In genomic region chr9:136729144-136729543, GRCh38 we compare ENCODE assay signal across 8 cellular contexts. TPM values are rescaled to one million over a fixed set of nuclear protein-coding genes. Genes with fewer than 3 reads are reported as not detected.
DNase-seq lines count a peak whose midpoint lies in the region; ATAC-seq, FAIRE-seq and TF ChIP-seq lines count a peak whose summit lies in the region.

No MANE protein-coding gene starts in this region.

- H3K4me2 ChIP-seq in PC-9 (peak overlapping the region; percentile 98), endothelial cell of umbilical vein (ENCODE audit: insufficient read depth, low read length) (peak overlapping the region; percentile 53)

- TF ChIP-seq POLR2A in endothelial cell of umbilical vein (IDR thresholded peaks at IDR 0.05; ENCODE audit: low read depth, low read length) = no peak

- ATAC-seq in psoas muscle = no peak
- ATAC-seq in HG03439 (IDR thresholded peaks at IDR 0.05; ENCODE audit: unreplicated experiment) = no peak
- ATAC-seq in HG03097 (IDR thresholded peaks at IDR 0.05; ENCODE audit: low FRiP score, unreplicated experiment) = no peak

- no peaks in the 10 kb centered on the region for H3K9me1 ChIP-seq in endothelial cell of umbilical vein (replicated peaks; ENCODE audit: control insufficient read depth, extremely low read depth, insufficient read depth, low read length)

- dilution Hi-C loops in endothelial cell of umbilical vein (cut with MboI; ENCODE audit: extremely low pct_ligation_motif_present, low sequenced_read_pairs) = no loop called here

- H3K9me2 ChIP-seq in PC-9 (ENCODE audit: insufficient read depth) = no peaks in the 10 kb centered on the region

- H3K9ac ChIP-seq in endothelial cell of umbilical vein (replicated peaks; ENCODE audit: extremely low read depth, insufficient read depth, low read length) = no peak overlapping the region

- CTCF ChIA-PET in PC-9 (lab: Charles Lee) = interaction anchor here (1.0 kb wide), 1 partner anchor 13 kb away, joined by 3 read pairs; the partner anchor contains the start of gene LCN10
- CTCF ChIA-PET in endothelial cell of umbilical vein (lab: Charles Lee) = interaction anchor here (1.1 to 3.6 kb wide), 9 partner anchors 10 to 49 kb away, joined by 3 to 31 read pairs (median 4); partner anchors contain the start of genes LCN10 and LCN8

- no peak overlapping the region for H2AFZ ChIP-seq in PC-9
- H2AFZ ChIP-seq in endothelial cell of umbilical vein (ENCODE audit: low read depth, low read length) = no peak overlapping the region

- intact Hi-C loops in PC-9 (cut with micrococcal nuclease; ENCODE audit: unreplicated experiment) (loop anchor here (10.0 kb wide), 1 partner anchor 54 kb away; no protein-coding TSS in a partner anchor), endothelial cell of umbilical vein (cut with micrococcal nuclease) (loop anchor here (5.0 kb wide), 1 partner anchor 63 kb away; the partner anchor contains the start of gene TMEM141), psoas muscle (cut with DNase I) (no loop called here)

- POLR2A ChIA-PET in PC-9 (lab: Charles Lee; ENCODE audit: unreplicated experiment) (no interaction called here), endothelial cell of umbilical vein (lab: Charles Lee) (interaction anchor here (0.7 to 3.3 kb wide), 2 partner anchors 10 to 16 kb away, joined by 3 to 20 read pairs; no protein-coding TSS in a partner anchor)

- H3K27ac ChIP-seq in PC-9 (no peak overlapping the region), endothelial cell of umbilical vein (ENCODE audit: insufficient read depth, low read depth, low read length) (no peak overlapping the region), psoas muscle (no peak overlapping the region)

- H3K27me3 ChIP-seq in PC-9 (ENCODE audit: insufficient read depth, low read depth) = no peaks in the 10 kb centered on the region
- no peaks in the 10 kb centered on the region for H3K27me3 ChIP-seq in endothelial cell of umbilical vein (ENCODE audit: control insufficient read depth in 2 of 2, insufficient read depth in 2 of 2, low read length in 2 of 2)
- no peaks in the 10 kb centered on the region for H3K27me3 ChIP-seq in psoas muscle (ENCODE audit: insufficient read depth in 3 of 3, low read length in 2 of 3)

- BruUV-seq in PC-9 (replicated peaks; lab: Mats Ljungman, UMichigan) = TSS peak; percentile 33
- BruUV-seq in endothelial cell of umbilical vein (replicated peaks; lab: Mats Ljungman, UMichigan) = no TSS peak

- FAIRE-seq in endothelial cell of umbilical vein (lab: Jason Lieb, UNC) = no peak

- H3K79me2 ChIP-seq in PC-9 (ENCODE audit: low read depth) = peaks cover 71% of the 10 kb centered on the region
- H3K79me2 ChIP-seq in endothelial cell of umbilical vein (ENCODE audit: control insufficient read depth, insufficient read depth, low read length) = peaks cover 59% of the 10 kb centered on the region

- H3K4me3 ChIP-seq in PC-9 (peak overlapping the region; percentile 99; the same call in 1 of the 2 replicates), endothelial cell of umbilical vein (replicated peaks in 1 of 3; ENCODE audit: insufficient read depth in 1 of 3, low read depth in 1 of 3, low read length in 3 of 3) (peak overlapping the region in 1 of 3 experiments; percentile 4), psoas muscle (peak overlapping the region; percentile 86)

- 52 to 79% (median 63%) methylated on average over 7 of the region's 7 CpGs for WGBS in psoas muscle, 3 donors

- H4K20me1 ChIP-seq in PC-9 (ENCODE audit: insufficient read depth) (peaks cover 33% of the 10 kb centered on the region), endothelial cell of umbilical vein (replicated peaks; ENCODE audit: control insufficient read depth, extremely low read depth, insufficient read depth, low read length) (no peaks in the 10 kb centered on the region)

- TF ChIP-seq CTCF in PC-9 (conservative IDR thresholded peaks at IDR 0.05) (no peak), endothelial cell of umbilical vein (IDR thresholded peaks at IDR 0.05; ENCODE audit: extremely low read depth in 1 of 2, insufficient read depth in 1 of 2, low read depth in 1 of 2, low read length in 2 of 2) (no peak), psoas muscle (IDR thresholded peaks at IDR 0.05) (no peak), GM10266 (IDR thresholded peaks at IDR 0.05; ENCODE audit: control insufficient read depth, insufficient read depth, low read depth, missing control alignments) (no peak)

- DNase-seq in GF-D8 (lab: John Stamatoyannopoulos, UW) (peak; percentile 18), PC-9 (no peak), endothelial cell of umbilical vein (ENCODE audit: low read depth, low spot score) (no peak), psoas muscle (peak in 1 of 2 donors; percentile 19), NCI-H510A treated with DMSO at 0.1 percent for 48 hours (lab: John Stamatoyannopoulos, UW) (no peak), GM10266 (ENCODE audit: extremely low spot score) (no peak)

- peaks cover 56% of the 10 kb centered on the region for H3F3A ChIP-seq in PC-9 (ENCODE audit: insufficient read depth, low read depth)

- H3K36me3 ChIP-seq in PC-9 (ENCODE audit: low read depth) (peaks cover 24% of the 10 kb centered on the region), endothelial cell of umbilical vein (ENCODE audit: control insufficient read depth in 2 of 2, extremely low read depth in 1 of 2, insufficient read depth in 2 of 2, low read length in 2 of 2) (peaks cover 0 to 14% of the 10 kb centered on the region in 2 experiments), psoas muscle (ENCODE audit: insufficient read depth in 1 of 2, low read depth in 1 of 2) (peaks cover 8 to 28% of the 10 kb centered on the region in 2 donors)

- H3K9me3 ChIP-seq in PC-9 (ENCODE audit: insufficient read depth, low read depth) (no peaks in the 10 kb centered on the region), endothelial cell of umbilical vein (replicated peaks; ENCODE audit: control insufficient read depth, insufficient read depth, low read length) (no peaks in the 10 kb centered on the region), psoas muscle (no peaks in the 10 kb centered on the region)

- peaks cover 27% of the 10 kb centered on the region for H3K4me1 ChIP-seq in PC-9 (replicated peaks; ENCODE audit: insufficient read depth)
- H3K4me1 ChIP-seq in endothelial cell of umbilical vein (ENCODE audit: control insufficient read depth, extremely low read depth, insufficient read depth, low read length) = peaks cover 27% of the 10 kb centered on the region
- peaks cover 34% of the 10 kb centered on the region for H3K4me1 ChIP-seq in psoas muscle

RNA-seq across cellular contexts. Expression of gene LCN10, which starts 13.6 kb away (rescaled TPM):
- 0.94 and 2.2 TPM in 2 replicates for total RNA-seq in PC-9 (2021)
- not detected in 2 replicates for total RNA-seq in endothelial cell of umbilical vein
- polyA plus RNA-seq in endothelial cell of umbilical vein = not detected in 2 replicates
- not detected in 2 replicates for polyA plus RNA-seq in endothelial cell of umbilical vein (2011; cell fraction: cytosol; rRNA removed)
- 0.05 and 0.27 TPM in 2 replicates for polyA plus RNA-seq in endothelial cell of umbilical vein (2011; cell fraction: nucleus; rRNA removed)
- not detected in 2 replicates for polyA plus RNA-seq in endothelial cell of umbilical vein (2012)
- not detected in 2 replicates for polyA minus RNA-seq in endothelial cell of umbilical vein
- not detected for polyA minus RNA-seq in endothelial cell of umbilical vein (2011; cell fraction: cytosol; rRNA and poly(A)+ RNA removed)
- not detected in 2 replicates for polyA minus RNA-seq in endothelial cell of umbilical vein (2011; cell fraction: nucleus; rRNA and poly(A)+ RNA removed)
- 1 to 10 TPM in 3 of 4 donors, not detected in 1; 3.2 to 4.9 (median 4.1) TPM for total RNA-seq in psoas muscle
- 1 to 10 TPM; 3.0 to 4.6 (median 4.0) TPM for polyA plus RNA-seq in psoas muscle

RNA-seq across cellular contexts. Expression of gene DIPK1B, which starts 16.8 kb away (rescaled TPM):
- total RNA-seq in PC-9 (2021) (19.0 and 32.6 TPM in 2 replicates), endothelial cell of umbilical vein (242 and 253 TPM in 2 replicates), psoas muscle (1 to 10 TPM; 1.4 to 2.7 (median 2.3) TPM)
- polyA plus RNA-seq in endothelial cell of umbilical vein (441 and 642 TPM in 2 replicates), psoas muscle (1 to 10 TPM; 2.2 to 5.3 (median 3.5) TPM)
- 200 and 310 TPM in 2 replicates for polyA plus RNA-seq in endothelial cell of umbilical vein (2011; cell fraction: cytosol; rRNA removed)
- 230 and 265 TPM in 2 replicates for polyA plus RNA-seq in endothelial cell of umbilical vein (2011; cell fraction: nucleus; rRNA removed)
- polyA plus RNA-seq in endothelial cell of umbilical vein (2012) = 68.8 and 103 TPM in 2 replicates
- polyA minus RNA-seq in endothelial cell of umbilical vein = 152 and 193 TPM in 2 replicates
- not detected for polyA minus RNA-seq in endothelial cell of umbilical vein (2011; cell fraction: cytosol; rRNA and poly(A)+ RNA removed)
- polyA minus RNA-seq in endothelial cell of umbilical vein (2011; cell fraction: nucleus; rRNA and poly(A)+ RNA removed) = 53.0 and 89.3 TPM in 2 replicates

RNA-seq across cellular contexts. Expression of gene LCN6, which starts 19.2 kb away (rescaled TPM):
- total RNA-seq in PC-9 (2021) (not detected in 2 replicates), endothelial cell of umbilical vein (not detected in 2 replicates), psoas muscle (10 to 100 TPM in 1 of 4 donors, 1 to 10 TPM in 2, under 1 TPM in 1; 0.44 to 14.7 (median 5.5) TPM)
- polyA plus RNA-seq in endothelial cell of umbilical vein (0.17 TPM in 1 of 2 replicates, not detected in the other), psoas muscle (10 to 100 TPM; 10.7 to 15.0 (median 10.8) TPM)
- polyA plus RNA-seq in endothelial cell of umbilical vein (2011; cell fraction: cytosol; rRNA removed) = not detected in 2 replicates
- polyA plus RNA-seq in endothelial cell of umbilical vein (2011; cell fraction: nucleus; rRNA removed) = not detected in 2 replicates
- not detected in 2 replicates for polyA plus RNA-seq in endothelial cell of umbilical vein (2012)
- polyA minus RNA-seq in endothelial cell of umbilical vein = not detected in 2 replicates
- not detected for polyA minus RNA-seq in endothelial cell of umbilical vein (2011; cell fraction: cytosol; rRNA and poly(A)+ RNA removed)
- polyA minus RNA-seq in endothelial cell of umbilical vein (2011; cell fraction: nucleus; rRNA and poly(A)+ RNA removed) = not detected in 2 replicates

RNA-seq across cellular contexts. Expression of gene LCN8, which starts 28.9 kb away (rescaled TPM):
- not detected in 2 replicates for total RNA-seq in PC-9 (2021)
- total RNA-seq in endothelial cell of umbilical vein = not detected in 2 replicates
- not detected in 2 replicates for polyA plus RNA-seq in endothelial cell of umbilical vein
- not detected in 2 replicates for polyA plus RNA-seq in endothelial cell of umbilical vein (2011; cell fraction: cytosol; rRNA removed)
- not detected in 2 replicates for polyA plus RNA-seq in endothelial cell of umbilical vein (2011; cell fraction: nucleus; rRNA removed)
- polyA plus RNA-seq in endothelial cell of umbilical vein (2012) = not detected in 2 replicates
- not detected in 2 replicates for polyA minus RNA-seq in endothelial cell of umbilical vein
- polyA minus RNA-seq in endothelial cell of umbilical vein (2011; cell fraction: cytosol; rRNA and poly(A)+ RNA removed) = not detected
- polyA minus RNA-seq in endothelial cell of umbilical vein (2011; cell fraction: nucleus; rRNA and poly(A)+ RNA removed) = not detected in 2 replicates
- total RNA-seq in psoas muscle = 1 to 10 TPM in 1 of 4 donors, under 1 TPM in 2, not detected in 1; 0.44 to 1.5 (median 0.50) TPM
- polyA plus RNA-seq in psoas muscle = under 1 TPM in 2 of 3 donors, not detected in 1; 0.16 to 0.17 TPM

RNA-seq across cellular contexts. Expression of gene LCN15, which starts 35.2 kb away (rescaled TPM):
- total RNA-seq in PC-9 (2021) (not detected in 2 replicates), endothelial cell of umbilical vein (not detected in 2 replicates), psoas muscle (under 1 TPM in 1 of 4 donors, not detected in 3; 0.22 TPM)
- polyA plus RNA-seq in endothelial cell of umbilical vein (not detected in 2 replicates), psoas muscle (1 to 10 TPM in 1 of 3 donors, under 1 TPM in 1, not detected in 1; 0.14 to 1.4 TPM)
- 0.13 TPM in 1 of 2 replicates, not detected in the other for polyA plus RNA-seq in endothelial cell of umbilical vein (2011; cell fraction: cytosol; rRNA removed)
- not detected in 2 replicates for polyA plus RNA-seq in endothelial cell of umbilical vein (2011; cell fraction: nucleus; rRNA removed)
- polyA plus RNA-seq in endothelial cell of umbilical vein (2012) = not detected in 2 replicates
- polyA minus RNA-seq in endothelial cell of umbilical vein = not detected in 2 replicates
- not detected for polyA minus RNA-seq in endothelial cell of umbilical vein (2011; cell fraction: cytosol; rRNA and poly(A)+ RNA removed)
- polyA minus RNA-seq in endothelial cell of umbilical vein (2011; cell fraction: nucleus; rRNA and poly(A)+ RNA removed) = not detected in 2 replicates

Comparison
In these comparisons a context has a peak if more than half of its experiments do, and no peak if none do; other contexts are left out.
1. intact Hi-C loops: an anchor here in PC-9 (10.0 kb wide) and endothelial cell of umbilical vein (5.0 kb wide); none called in psoas muscle.